25 cellular contexts compared by ENCODE assay signal in the genomic region with DNA sequence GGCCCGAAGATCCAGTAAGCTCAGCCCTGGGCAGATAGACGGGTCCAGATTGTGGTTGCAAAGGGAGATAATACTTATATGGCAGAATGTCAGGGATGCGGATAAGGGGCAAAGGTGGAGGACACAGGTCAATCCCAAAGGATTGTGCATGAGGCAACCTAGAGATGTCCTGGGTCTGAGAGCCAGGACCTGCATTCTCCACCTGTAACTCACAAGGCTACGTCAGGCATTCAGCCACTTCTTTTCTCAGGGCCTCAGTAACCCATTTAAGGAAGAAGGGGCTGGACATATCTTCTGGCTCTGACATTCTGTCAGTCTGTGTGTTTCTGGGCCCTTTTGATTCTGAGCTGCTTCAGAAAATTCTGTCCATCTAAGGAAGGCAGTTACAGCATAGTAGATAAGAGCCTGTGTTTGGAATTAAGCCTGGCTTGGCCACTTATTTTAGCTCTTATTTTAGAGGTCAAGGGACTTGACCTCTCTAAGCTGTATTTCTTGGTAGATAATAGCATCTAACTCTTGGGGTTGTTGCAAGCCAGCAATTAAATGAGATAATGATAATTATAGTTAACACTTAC.
"Had no signal": no experiment of that assay in that cellular context is flagged by ENCODE, and none has a peak within 500 bp of the region (broad histone marks: within the 10 kb centered on the region; RNA-seq: fewer than 3 reads in every experiment).

No MANE protein-coding gene starts in this region.

- DNase-seq: activated CD4-positive, alpha-beta T cell treated with anti-CD3 and anti-CD28 coated beads for 4 hours; activated CD8-positive, alpha-beta memory T cell treated with anti-CD3 and anti-CD28 coated beads, Interleukin-2, amount 50 U/mL, for 4 hours; activated CD8-positive, alpha-beta T cell treated with anti-CD3 and anti-CD28 coated beads for 36 hours; activated gamma-delta T cell treated with Interleukin-2 at 50 U/mL for 16 hours; activated naive CD4-positive, alpha-beta T cell treated with anti-CD3 and anti-CD28 coated beads, Interleukin-2, amount 10 ng/mL, durations not matched to agents 7 days and 5 days; activated naive CD8-positive, alpha-beta T cell treated with anti-CD3 and anti-CD28 coated beads for 36 hours; activated T-cell treated with anti-CD3 and anti-CD28 coated beads, Interleukin-2, amount 50 U/mL, for 72 hours; aorta; central memory CD4-positive, alpha-beta T cell; Karpas-422; MM.1S; NCI-H1105 treated with DMSO at 0.1 percent for 48 hours; NCI-H1436 treated with DMSO at 0.1 percent for 48 hours; NCI-H187; NCI-H2081 treated with DMSO at 0.1 percent for 48 hours; NCI-H510A treated with DMSO at 0.1 percent for 48 hours; NCI-H69; NK-92 treated with Interleukin-12 subunit alpha and Interleukin-12 subunit beta, amount 100 ng/mL, for 24 hours; OCI-M1; RPMI8226; SHP77 had no signal

- H3K27me3 ChIP-seq: breast epithelium had no signal

- H3K9me3 ChIP-seq: breast epithelium had no signal

- H3K36me3 ChIP-seq: breast epithelium had no signal

- H3K4me1 ChIP-seq: breast epithelium had no signal

- H3K27ac ChIP-seq: breast epithelium had no signal

- H3K4me3 ChIP-seq: breast epithelium had no signal

- ATAC-seq: activated CD4-positive, CD25-positive, alpha-beta regulatory T cell treated with anti-CD3 and anti-CD28 coated beads, Interleukin-2, amount 50 U/mL, for 24 hours; activated CD8-positive, alpha-beta T cell treated with anti-CD3 and anti-CD28 coated beads for 36 hours; activated T-cell treated with anti-CD3 and anti-CD28 coated beads, Interleukin-2, amount 50 U/mL, for 72 hours; Panc1 had no signal

- FAIRE-seq: TTC549 had no signal
